Comparison of ENCODE assay signal across 8 cellular contexts in genomic region chr10:46787321-46787615, GRCh38.
DNase-seq lines count a peak whose midpoint lies in the region; ATAC-seq and TF ChIP-seq lines count a peak whose summit lies in the region.

No MANE protein-coding gene starts in this region.

- peak; percentile 40 for ATAC-seq in GM21619 (IDR thresholded peaks at IDR 0.05; ENCODE audit: unreplicated experiment)
- peak; percentile 52 for ATAC-seq in left ventricle myocardium superior
- ATAC-seq in psoas muscle: peak in 3 of 4 donors; percentile 54 to 61 (median 59)
- ATAC-seq in GM19328 (IDR thresholded peaks at IDR 0.05; ENCODE audit: unreplicated experiment): no peak

- H3K9me3 ChIP-seq in Caco-2 (no peaks in the 10 kb centered on the region), adrenal gland (replicated peaks in 1 of 3) (no peaks in the 10 kb centered on the region), psoas muscle (no peaks in the 10 kb centered on the region)

- H3K27me3 ChIP-seq in Caco-2 (replicated peaks; ENCODE audit: control insufficient read depth, insufficient read depth, low read length): no peaks in the 10 kb centered on the region
- H3K27me3 ChIP-seq in adrenal gland: no peaks in the 10 kb centered on the region
- H3K27me3 ChIP-seq in psoas muscle (ENCODE audit: insufficient read depth in 3 of 3, low read length in 2 of 3): no peaks in the 10 kb centered on the region

- H3K36me3 ChIP-seq in Caco-2 (ENCODE audit: control insufficient read depth, insufficient read depth, low read length) (no peaks in the 10 kb centered on the region), adrenal gland (replicated peaks in 1 of 2) (no peaks in the 10 kb centered on the region), psoas muscle (ENCODE audit: insufficient read depth in 1 of 2, low read depth in 1 of 2) (peaks cover 0 to 18% of the 10 kb centered on the region in 2 donors)

- H3K36me3 Mint-ChIP-seq in Caco-2 (ENCODE audit: insufficient read depth, unreplicated experiment): peaks cover 15% of the 10 kb centered on the region

- TF ChIP-seq POLR2A in adrenal gland (IDR thresholded peaks at IDR 0.05): no peak

- H3K4me3 Mint-ChIP-seq in Caco-2 (ENCODE audit: unreplicated experiment): peak overlapping the region; percentile 97

- no TSS peak for BruUV-seq in Caco-2 (replicated peaks; lab: Mats Ljungman, UMichigan)

- H3K27ac ChIP-seq in adrenal gland: peak overlapping the region in 2 of 5 donors; percentile 78 to 83
- H3K27ac ChIP-seq in psoas muscle: peak overlapping the region; percentile 74

- intact Hi-C loops in Caco-2 (cut with micrococcal nuclease; ENCODE audit: unreplicated experiment): no loop called here
- intact Hi-C loops in adrenal gland (cut with DNase I): no loop called here
- intact Hi-C loops in left ventricle myocardium superior (cut with micrococcal nuclease): no loop called here
- intact Hi-C loops in psoas muscle (cut with DNase I): no loop called here

- POLR2A ChIA-PET in Caco-2 (lab: Charles Lee): no interaction called here

- H3K4me1 ChIP-seq in Caco-2 (no peaks in the 10 kb centered on the region), adrenal gland (replicated peaks in 1 of 2) (no peaks in the 10 kb centered on the region), psoas muscle (no peaks in the 10 kb centered on the region)

- peak overlapping the region; percentile 97 for H3K27ac Mint-ChIP-seq in Caco-2 (ENCODE audit: unreplicated experiment)

- 4 to 10% (median 8%) methylated on average over 6 of the region's 6 CpGs for WGBS in adrenal gland, 4 donors
- WGBS in psoas muscle, 3 donors: 8 to 11% (median 11%) methylated on average over 6 of the region's 6 CpGs

- TF ChIP-seq CTCF in Caco-2 (IDR thresholded peaks at IDR 0.05; ENCODE audit: insufficient read depth in 1 of 2, low read depth in 1 of 2, low read length in 1 of 2, severe bottlenecking in 1 of 2, unreplicated experiment in 1 of 2) (peak in 1 of 2 experiments; percentile 7), adrenal gland (IDR thresholded peaks at IDR 0.05) (no peak), psoas muscle (IDR thresholded peaks at IDR 0.05) (peak; percentile 3)

- CTCF ChIA-PET in Caco-2 (lab: Charles Lee): no interaction called here

- H3K4me3 ChIP-seq in Caco-2 (ENCODE audit: low read depth, low read length): peak overlapping the region; percentile 66
- peak overlapping the region in 2 of 4 donors; percentile 11 to 67 for H3K4me3 ChIP-seq in adrenal gland
- peak overlapping the region; percentile 80 for H3K4me3 ChIP-seq in psoas muscle

- H3K4me1 Mint-ChIP-seq in Caco-2 (ENCODE audit: low read depth, unreplicated experiment): peaks cover 18% of the 10 kb centered on the region

- H3K9me3 Mint-ChIP-seq in Caco-2 (ENCODE audit: unreplicated experiment): no peaks in the 10 kb centered on the region

- H3K27me3 Mint-ChIP-seq in Caco-2 (ENCODE audit: insufficient read depth, unreplicated experiment): no peaks in the 10 kb centered on the region

- DNase-seq in Caco-2 (peak; percentile 36 to 47), NCI-H226 (peak; percentile 20), adrenal gland (peak in 4 of 7 donors; percentile 28 to 56 (median 30)), left ventricle myocardium superior (no peak), psoas muscle (no peak), middle frontal gyrus (ENCODE audit: extremely low spot score, low spot score) (no peak)

Comparison
In these comparisons a context has a peak if more than half of its experiments do, and no peak if none do; other contexts are left out.
1. DNase-seq: peak in Caco-2 (2 of 2), NCI-H226 (single experiment) and adrenal gland (4 of 7); none in left ventricle myocardium superior (single experiment), psoas muscle (0 of 2) and middle frontal gyrus (single experiment).